ENCODE assay signal across 11 cellular contexts in genomic region chr11:66451663-66452062, GRCh38. TPM values are rescaled to one million over a fixed set of nuclear protein-coding genes. Genes with fewer than 3 reads are reported as not detected.
"Had no signal": no experiment of that assay in that cellular context is flagged by ENCODE, and none has a peak within 500 bp of the region (broad histone marks: within the 10 kb centered on the region; RNA-seq: fewer than 3 reads in every experiment).

No MANE protein-coding gene starts in this region.

- H3K4me2 ChIP-seq: GM23338, KMS-11 had no signal

- DNase-seq: HFFc6, IMR-90, Kasumi-1, KBM-7 had no signal

- H3K36me3 ChIP-seq: HAP-1 had no signal

- H3K9ac ChIP-seq: KMS-11 had no signal

- H3K27ac ChIP-seq: KMS-11 had no signal

- H2AFZ ChIP-seq: GM23338 had no signal

- H3K27ac Mint-ChIP-seq: GM23338, HFFc6 had no signal

- H3K4me3 Mint-ChIP-seq: GM23338, HFFc6 had no signal

- ATAC-seq: GM23338, HCT116 had no signal

- FAIRE-seq: H1, H54 had no signal

- H3K4me3 ChIP-seq: GM23338, HAP-1 had no signal

- H3K9me3 Mint-ChIP-seq: GM23338, HFFc6 had no signal

RNA-seq across cellular contexts. Expression of gene NPAS4, which starts 30.8 kb away (rescaled TPM):
- total RNA-seq: HT-29 had no signal
